22 cellular contexts compared by ENCODE assay signal in the genomic region with DNA sequence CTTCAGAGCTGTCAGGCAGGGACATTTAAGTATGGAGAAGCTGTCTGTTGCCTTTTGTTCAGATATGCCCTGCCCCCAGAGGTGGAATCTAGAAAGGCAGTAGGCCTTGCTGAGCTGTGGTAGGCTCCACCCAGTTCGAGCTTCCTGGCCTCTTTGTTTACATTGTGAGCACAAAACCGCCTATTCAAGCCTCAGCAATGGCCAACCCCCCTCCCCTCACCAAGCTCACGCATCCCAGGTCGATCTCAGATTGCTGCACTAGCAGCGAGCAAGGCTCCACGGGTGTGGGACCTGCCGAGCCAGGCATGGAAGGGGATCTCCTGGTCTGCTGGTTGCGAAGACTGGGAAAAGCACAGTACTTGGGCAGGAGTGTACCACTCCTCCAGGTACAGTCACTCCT. TPM values are rescaled to one million over a fixed set of nuclear protein-coding genes. Genes with fewer than 3 reads are reported as not detected.
DNase-seq lines count a peak whose midpoint lies in the region; ATAC-seq and TF ChIP-seq lines count a peak whose summit lies in the region.
"Had no signal": no experiment of that assay in that cellular context is flagged by ENCODE, and none has a peak within 500 bp of the region (broad histone marks: within the 10 kb centered on the region; RNA-seq: fewer than 3 reads in every experiment).

No MANE protein-coding gene starts in this region.

- no peak for TF ChIP-seq CTCF in endodermal cell (conservative IDR thresholded peaks at IDR 0.05)

- no peaks in the 10 kb centered on the region for H3K27me3 ChIP-seq in endodermal cell (ENCODE audit: control insufficient read depth, insufficient read depth, low read length, poor library complexity, severe bottlenecking)
- H3K27me3 ChIP-seq: heart left ventricle, thyroid gland had no signal

- H3K36me3 ChIP-seq in endodermal cell (ENCODE audit: control insufficient read depth, insufficient read depth, low read length): no peaks in the 10 kb centered on the region
- H3K36me3 ChIP-seq: heart left ventricle, thyroid gland had no signal

- H3K27ac ChIP-seq in endodermal cell (ENCODE audit: low read depth, low read length): no peak overlapping the region
- H3K27ac ChIP-seq: 22Rv1, epithelial cell of prostate, heart left ventricle, skin epidermis, thyroid gland had no signal

- no peak overlapping the region for H3K4me3 ChIP-seq in endodermal cell (ENCODE audit: low read length)
- H3K4me3 ChIP-seq: heart left ventricle, K562, skin epidermis, thyroid gland had no signal

- H3K4me1 ChIP-seq in endodermal cell (ENCODE audit: control insufficient read depth, insufficient read depth, low read length): no peaks in the 10 kb centered on the region
- H3K4me1 ChIP-seq: heart left ventricle, thyroid gland had no signal

- no peak overlapping the region for H3K9ac ChIP-seq in endodermal cell (ENCODE audit: extremely low read depth, low read length, poor library complexity, severe bottlenecking)

- H3K27ac Mint-ChIP-seq in endodermal cell: no peak overlapping the region
- H3K27ac Mint-ChIP-seq: activated naive CD8-positive, alpha-beta T cell treated with anti-CD3 and anti-CD28 coated beads, Interleukin-2, amount 50 U/mL, for 24 hours; memory B cell; stimulated activated naive CD8-positive, alpha-beta T cell treated with anti-CD3 and anti-CD28 coated beads, Interleukin-15, Interleukin-2, amounts not matched to agents 100 ng/mL and 50 ng/mL, for 24 hours had no signal

- peaks cover 13% of the 10 kb centered on the region for H3K9me3 ChIP-seq in endodermal cell (ENCODE audit: control insufficient read depth, low read length)
- H3K9me3 ChIP-seq: thyroid gland had no signal

- ATAC-seq in GM21576 (IDR thresholded peaks at IDR 0.05; ENCODE audit: unreplicated experiment) (no peak), HG02973 (IDR thresholded peaks at IDR 0.05; ENCODE audit: unreplicated experiment) (no peak)
- ATAC-seq: activated naive CD8-positive, alpha-beta T cell treated with anti-CD3 and anti-CD28 coated beads, Interleukin-2, amount 50 U/mL, for 24 hours; heart left ventricle; K562; left cardiac atrium had no signal

- peaks cover 99% of the 10 kb centered on the region for H3K9me3 Mint-ChIP-seq in endodermal cell

- DNase-seq in DMS53 (lab: John Stamatoyannopoulos, UW): peak; percentile 1
- no peak for DNase-seq in DMS53 treated with DMSO at 0.1 percent for 48 hours (lab: John Stamatoyannopoulos, UW; ENCODE audit: unreplicated experiment)
- DNase-seq in stimulated activated CD4-positive, alpha-beta T cell treated with anti-CD3 and anti-CD28 coated beads, Interleukin-2, amount 100 ng/mL, for 4 hours (ENCODE audit: low read depth): peak; percentile 0
- DNase-seq in stimulated activated CD4-positive, alpha-beta T cell treated with anti-CD3 and anti-CD28 coated beads, Interleukin-12 subunit alpha, Interleukin-12 subunit beta, amount 100 ng/mL, for 4 hours: no peak
- peak; percentile 42 for DNase-seq in endodermal cell
- DNase-seq in foreskin melanocyte: no peak
- DNase-seq: activated CD8-positive, alpha-beta memory T cell treated with anti-CD3 and anti-CD28 coated beads, Interleukin-2, amount 50 U/mL, for 4 hours; activated naive CD8-positive, alpha-beta T cell treated with anti-CD3 and anti-CD28 coated beads, Interleukin-2, amount 50 U/mL, for 24 hours; heart left ventricle; left cardiac atrium; NCI-H2107; NCI-H510A treated with DMSO at 0.1 percent for 48 hours; thyroid gland had no signal

- no peaks in the 10 kb centered on the region for H3K27me3 Mint-ChIP-seq in endodermal cell (ENCODE audit: insufficient read depth)
- H3K27me3 Mint-ChIP-seq: activated naive CD8-positive, alpha-beta T cell treated with anti-CD3 and anti-CD28 coated beads, Interleukin-2, amount 50 U/mL, for 24 hours; CD4-positive, CD25-positive, alpha-beta regulatory T cell; memory B cell; stimulated activated naive CD8-positive, alpha-beta T cell treated with anti-CD3 and anti-CD28 coated beads, Interleukin-15, Interleukin-2, amounts not matched to agents 100 ng/mL and 50 ng/mL, for 24 hours had no signal

- H3K36me3 Mint-ChIP-seq in endodermal cell (ENCODE audit: low read depth): peaks cover 53% of the 10 kb centered on the region

- 79 to 100% methylated on average over 1 to 8 of the region's 8 CpGs for WGBS in endodermal cell (ENCODE audit: insufficient coverage in 1 of 2, insufficient read length in 1 of 2), 2 experiments

- no peaks in the 10 kb centered on the region for H3K4me1 Mint-ChIP-seq in endodermal cell
- H3K4me1 Mint-ChIP-seq: memory B cell had no signal

- no peak overlapping the region for H3K4me3 Mint-ChIP-seq in endodermal cell
- H3K4me3 Mint-ChIP-seq: activated naive CD8-positive, alpha-beta T cell treated with anti-CD3 and anti-CD28 coated beads, Interleukin-2, amount 50 U/mL, for 24 hours; memory B cell; stimulated activated naive CD8-positive, alpha-beta T cell treated with anti-CD3 and anti-CD28 coated beads, Interleukin-15, Interleukin-2, amounts not matched to agents 100 ng/mL and 50 ng/mL, for 24 hours had no signal

RNA-seq across cellular contexts. Expression of gene ZNF674, which starts 59.3 kb away (rescaled TPM):
- 1 to 10 TPM; 4.4 to 4.6 TPM for total RNA-seq in endodermal cell
- 3.4 TPM for polyA plus RNA-seq in endodermal cell (2013, experiment 1 of 2)
- polyA plus RNA-seq in endodermal cell (2013, experiment 2 of 2): 3.5 TPM

Comparison
In these comparisons a context has a peak if more than half of its experiments do, and no peak if none do; other contexts are left out.
1. DNase-seq: peak in DMS53 (single experiment), stimulated activated CD4-positive, alpha-beta T cell treated with anti-CD3 and anti-CD28 coated beads, Interleukin-2, amount 100 ng/mL, for 4 hours (single experiment) and endodermal cell (single experiment); none in DMS53 treated with DMSO at 0.1 percent for 48 hours (single experiment), stimulated activated CD4-positive, alpha-beta T cell treated with anti-CD3 and anti-CD28 coated beads, Interleukin-12 subunit alpha, Interleukin-12 subunit beta, amount 100 ng/mL, for 4 hours (single experiment) and foreskin melanocyte (single experiment).